8 cellular contexts compared by ENCODE assay signal in genomic region chrY:7085606-7086005, GRCh38.
DNase-seq lines count a peak whose midpoint lies in the region; ATAC-seq and TF ChIP-seq lines count a peak whose summit lies in the region.

No MANE protein-coding gene starts in this region.

- H3K79me2 ChIP-seq in OCI-LY3 (ENCODE audit: low read length), result no peaks in the 10 kb centered on the region

- intact Hi-C loops in gastrocnemius medialis (cut with DNase I; ENCODE audit: low total_unique reads), result no loop called here
- intact Hi-C loops in spleen (cut with DNase I; ENCODE audit: low total_unique reads), result no loop called here
- intact Hi-C loops in dorsolateral prefrontal cortex (cut with DNase I), result no loop called here

- ATAC-seq in GM21737 (IDR thresholded peaks at IDR 0.05; ENCODE audit: unreplicated experiment) (peak; percentile 90), gastrocnemius medialis (peak; percentile 33 to 55)

- no peaks in the 10 kb centered on the region for H4K20me1 ChIP-seq in OCI-LY3 (ENCODE audit: insufficient read depth, low read length)

- H3K9me3 ChIP-seq in AG04450 (ENCODE audit: control insufficient read depth, insufficient read depth, low read length) (no peaks in the 10 kb centered on the region), OCI-LY3 (ENCODE audit: insufficient read depth, low read length) (no peaks in the 10 kb centered on the region), gastrocnemius medialis (no peaks in the 10 kb centered on the region), spleen (no peaks in the 10 kb centered on the region)

- in situ Hi-C loops in gastrocnemius medialis (cut with MboI; ENCODE audit: low sequenced_read_pairs in 4 of 4), result loop anchor here in 1 of 4 donors (25.0 kb wide), 1 partner anchor 123 kb away; no protein-coding TSS in a partner anchor

- CTCF ChIA-PET in AG04450 (lab: Charles Lee), result interaction anchor here (0.6 to 1.3 kb wide), 4 partner anchors 9 to 122 kb away, joined by 3 to 4 read pairs (median 3); no protein-coding TSS in a partner anchor

- DNase-seq in AG04450 (ENCODE audit: low read depth, low spot score) (peak; percentile 0), cerebellum (ENCODE audit: low spot score) (peak; percentile 37), gastrocnemius medialis (peak; percentile 24 to 40), NCI-H2227 (lab: John Stamatoyannopoulos, UW; ENCODE audit: unreplicated experiment) (no peak), spleen (no peak), dorsolateral prefrontal cortex (no peak)

- TF ChIP-seq POLR2A in gastrocnemius medialis (IDR thresholded peaks at IDR 0.05) (no peak), spleen (IDR thresholded peaks at IDR 0.05) (no peak)

- H3K9ac ChIP-seq in OCI-LY3 (ENCODE audit: low read length), result no peak overlapping the region

- H3K27me3 ChIP-seq in AG04450 (ENCODE audit: control insufficient read depth, insufficient read depth, low read length), result no peaks in the 10 kb centered on the region
- H3K27me3 ChIP-seq in OCI-LY3 (ENCODE audit: low read depth, low read length), result 0 out of 2 replicates have a peak, but pooled peaks cover 4% of the 10 kb centered on the region
- H3K27me3 ChIP-seq in gastrocnemius medialis, result no peaks in the 10 kb centered on the region
- no peaks in the 10 kb centered on the region for H3K27me3 ChIP-seq in spleen (replicated peaks in 1 of 7)
- no peaks in the 10 kb centered on the region for H3K27me3 ChIP-seq in dorsolateral prefrontal cortex

- H2AFZ ChIP-seq in OCI-LY3 (ENCODE audit: low read depth, low read length), result no peak overlapping the region

- H3K4me3 ChIP-seq in AG04450 (ENCODE audit: low read depth, low read length), result no peak overlapping the region
- no peak overlapping the region for H3K4me3 ChIP-seq in OCI-LY3 (ENCODE audit: low read length)
- H3K4me3 ChIP-seq in gastrocnemius medialis, result no peak overlapping the region
- H3K4me3 ChIP-seq in spleen, result no peak overlapping the region
- H3K4me3 ChIP-seq in dorsolateral prefrontal cortex, result no peak overlapping the region

- H3K27ac ChIP-seq in AG04450 (ENCODE audit: low read depth, low read length) (no peak overlapping the region), OCI-LY3 (ENCODE audit: low read length) (no peak overlapping the region), gastrocnemius medialis (no peak overlapping the region), spleen (no peak overlapping the region), dorsolateral prefrontal cortex (no peak overlapping the region)

- POLR2A ChIA-PET in AG04450 (lab: Yijun Ruan, JAX), result no interaction called here

- H3K4me2 ChIP-seq in OCI-LY3 (ENCODE audit: low read length), result peak overlapping the region; percentile 55

- 4 to 5% (median 5%) methylated on average over 8 to 10 of the region's 10 CpGs; no CpG with 5 or more reads in 2 of the 5 donors for WGBS in spleen, 5 donors

- H3K4me1 ChIP-seq in OCI-LY3 (ENCODE audit: low read length) (peaks cover 5% of the 10 kb centered on the region), gastrocnemius medialis (no peaks in the 10 kb centered on the region), spleen (no peaks in the 10 kb centered on the region)

- peak; percentile 57 for TF ChIP-seq CTCF in AG04450 (IDR thresholded peaks at IDR 0.05; ENCODE audit: low read depth, low read length)
- peak; percentile 74 for TF ChIP-seq CTCF in OCI-LY3 (IDR thresholded peaks at IDR 0.05; ENCODE audit: low read depth, low read length)
- peak in 1 of 5 experiments; percentile 61 for TF ChIP-seq CTCF in gastrocnemius medialis (IDR thresholded peaks at IDR 0.05 in 4 of 5, conservative IDR thresholded peaks at IDR 0.05 in 1 of 5)
- peak in 5 of 11 experiments; percentile 16 to 67 (median 65) for TF ChIP-seq CTCF in spleen (IDR thresholded peaks at IDR 0.05 in 8 of 11, conservative IDR thresholded peaks at IDR 0.05 in 3 of 11)
- TF ChIP-seq CTCF in dorsolateral prefrontal cortex (IDR thresholded peaks at IDR 0.05 in 54 of 56, conservative IDR thresholded peaks at IDR 0.05 in 2 of 56; ENCODE audit: low read depth in 1 of 56, partially characterized antibody in 56 of 56), result peak in 12 of 56 donors; percentile 49 to 72 (median 63)

- H3K36me3 ChIP-seq in OCI-LY3 (replicated peaks; ENCODE audit: low read depth, low read length) (no peaks in the 10 kb centered on the region), gastrocnemius medialis (no peaks in the 10 kb centered on the region), spleen (no peaks in the 10 kb centered on the region)

Comparison
In these comparisons a context has a peak if more than half of its experiments do, and no peak if none do; other contexts are left out.
1. DNase-seq: peak in AG04450 (single experiment), cerebellum (single experiment) and gastrocnemius medialis (2 of 2); none in NCI-H2227 (single experiment), spleen (single experiment) and dorsolateral prefrontal cortex (0 of 10).